Comparison of ENCODE assay signal across 13 cellular contexts in the genomic region with DNA sequence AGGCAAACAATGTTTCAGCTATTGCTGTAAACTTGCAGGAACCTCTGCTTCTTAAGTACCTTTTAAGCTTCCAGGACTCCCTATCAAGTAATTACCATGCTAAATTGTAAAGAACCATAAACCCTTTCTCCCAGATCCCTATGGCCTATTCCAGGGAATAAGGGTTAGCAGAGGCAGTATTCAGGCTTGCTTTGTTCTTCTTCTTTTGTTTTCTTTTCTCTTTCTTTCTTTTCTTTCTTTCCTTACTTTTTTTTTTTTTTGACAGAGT. TPM values are rescaled to one million over a fixed set of nuclear protein-coding genes. Genes with fewer than 3 reads are reported as not detected.
DNase-seq lines count a peak whose midpoint lies in the region; ATAC-seq, FAIRE-seq and TF ChIP-seq lines count a peak whose summit lies in the region.
"Had no signal": no experiment of that assay in that cellular context is flagged by ENCODE, and none has a peak within 500 bp of the region (broad histone marks: within the 10 kb centered on the region; RNA-seq: fewer than 3 reads in every experiment).

No MANE protein-coding gene starts in this region.

- no peak for DNase-seq in stimulated activated naive CD8-positive, alpha-beta T cell treated with anti-CD3 and anti-CD28 coated beads, Interleukin-15, Interleukin-2, amounts not matched to agents 100 U/mL and 50 U/mL, for 24 hours
- DNase-seq in T-cell (no peak), keratinocyte (ENCODE audit: low read depth, low spot score) (no peak), glutamatergic neuron (no peak), NOMO-1 treated with dmso at 0.1 percent for 144 hours (lab: John Stamatoyannopoulos, UW; ENCODE audit: unreplicated experiment) (no peak), GM19239 (ENCODE audit: insufficient read length, low spot score) (no peak), HuH-7 (ENCODE audit: low spot score) (no peak)
- DNase-seq: activated CD8-positive, alpha-beta memory T cell treated with anti-CD3 and anti-CD28 coated beads, Interleukin-2, amount 50 U/mL, for 48 hours; C1 segment of cervical spinal cord; pancreas; stomach; T1000 had no signal

- H3K9me1 ChIP-seq in keratinocyte (ENCODE audit: control insufficient read depth, extremely low read depth, insufficient read depth, low read length), result no peaks in the 10 kb centered on the region

- dilution Hi-C loops in keratinocyte (cut with MboI; ENCODE audit: extremely low pct_ligation_motif_present, low sequenced_read_pairs), result no loop called here

- POLR2A ChIA-PET in T-cell (lab: Charles Lee), result no interaction called here

- peaks cover 3% of the 10 kb centered on the region for H3K36me3 Mint-ChIP-seq in stimulated activated naive CD8-positive, alpha-beta T cell treated with anti-CD3 and anti-CD28 coated beads, Interleukin-15, Interleukin-2, amounts not matched to agents 100 ng/mL and 50 ng/mL, for 24 hours (ENCODE audit: low read depth)
- no peaks in the 10 kb centered on the region for H3K36me3 Mint-ChIP-seq in T-cell
- H3K36me3 Mint-ChIP-seq in glutamatergic neuron (ENCODE audit: unreplicated experiment), result no peaks in the 10 kb centered on the region

- H3K9me3 Mint-ChIP-seq in stimulated activated naive CD8-positive, alpha-beta T cell treated with anti-CD3 and anti-CD28 coated beads, Interleukin-15, Interleukin-2, amounts not matched to agents 100 ng/mL and 50 ng/mL, for 24 hours, result no peaks in the 10 kb centered on the region
- no peaks in the 10 kb centered on the region for H3K9me3 Mint-ChIP-seq in T-cell
- H3K9me3 Mint-ChIP-seq in glutamatergic neuron (ENCODE audit: unreplicated experiment), result peaks cover 5% of the 10 kb centered on the region

- H3K4me3 ChIP-seq in keratinocyte (ENCODE audit: control insufficient read depth in 2 of 3, extremely low read depth in 1 of 3, insufficient read depth in 2 of 3, low read depth in 1 of 3, low read length in 3 of 3), result peak overlapping the region in 2 of 3 experiments; percentile 37 to 42
- H3K4me3 ChIP-seq: pancreas, stomach had no signal

- TF ChIP-seq CTCF in keratinocyte (optimal IDR thresholded peaks at IDR 0.05 in 1 of 3, IDR thresholded peaks at IDR 0.05 in 1 of 3, conservative IDR thresholded peaks at IDR 0.05 in 1 of 3; ENCODE audit: extremely low read depth in 1 of 3, insufficient read depth in 2 of 3, low read length in 3 of 3), result no peak
- TF ChIP-seq CTCF in glutamatergic neuron (IDR thresholded peaks at IDR 0.05; ENCODE audit: partially characterized antibody, unreplicated experiment), result no peak

- H3K27ac Mint-ChIP-seq in stimulated activated naive CD8-positive, alpha-beta T cell treated with anti-CD3 and anti-CD28 coated beads, Interleukin-15, Interleukin-2, amounts not matched to agents 100 ng/mL and 50 ng/mL, for 24 hours, result peak overlapping the region; percentile 70
- H3K27ac Mint-ChIP-seq in T-cell, result peak overlapping the region; percentile 81 to 92
- no peak overlapping the region for H3K27ac Mint-ChIP-seq in glutamatergic neuron (ENCODE audit: unreplicated experiment)

- peak overlapping the region; percentile 19 for H3K4me3 Mint-ChIP-seq in stimulated activated naive CD8-positive, alpha-beta T cell treated with anti-CD3 and anti-CD28 coated beads, Interleukin-15, Interleukin-2, amounts not matched to agents 100 ng/mL and 50 ng/mL, for 24 hours
- peak overlapping the region in 1 of 3 donors; percentile 53 for H3K4me3 Mint-ChIP-seq in T-cell
- H3K4me3 Mint-ChIP-seq in glutamatergic neuron (ENCODE audit: unreplicated experiment), result no peak overlapping the region

- H3K4me2 ChIP-seq in keratinocyte (ENCODE audit: control insufficient read depth, extremely low read depth, insufficient read depth, low read depth, low read length), result peak overlapping the region; percentile 91

- H3K9me3 ChIP-seq in keratinocyte (ENCODE audit: control insufficient read depth, low read depth, low read length), result no peaks in the 10 kb centered on the region
- H3K9me3 ChIP-seq: pancreas, stomach had no signal

- peaks cover 51% of the 10 kb centered on the region for H3K4me1 Mint-ChIP-seq in stimulated activated naive CD8-positive, alpha-beta T cell treated with anti-CD3 and anti-CD28 coated beads, Interleukin-15, Interleukin-2, amounts not matched to agents 100 ng/mL and 50 ng/mL, for 24 hours (ENCODE audit: low read depth)
- peaks cover 41 to 51% (median 45%) of the 10 kb centered on the region in 3 donors for H3K4me1 Mint-ChIP-seq in T-cell
- H3K4me1 Mint-ChIP-seq in glutamatergic neuron (ENCODE audit: low read depth, unreplicated experiment), result no peaks in the 10 kb centered on the region

- H3K36me3 ChIP-seq in keratinocyte (ENCODE audit: control insufficient read depth in 2 of 2, extremely low read depth in 1 of 2, insufficient read depth in 2 of 2, low read length in 2 of 2), result no peaks in the 10 kb centered on the region
- H3K36me3 ChIP-seq: pancreas, stomach had no signal

- no peak for ATAC-seq in stimulated activated naive CD8-positive, alpha-beta T cell treated with anti-CD3 and anti-CD28 coated beads, Interleukin-15, Interleukin-2, amounts not matched to agents 100 U/mL and 50 U/mL, for 24 hours
- no peak for ATAC-seq in T-cell (replicated peaks in 1 of 4)
- ATAC-seq: pancreas had no signal

- H3K27ac ChIP-seq in keratinocyte (ENCODE audit: control insufficient read depth, insufficient read depth, low read length), result peak overlapping the region; percentile 79
- H3K27ac ChIP-seq: pancreas had no signal

- FAIRE-seq in keratinocyte (lab: Jason Lieb, UNC) (no peak), GM19239 (lab: Jason Lieb, UNC) (no peak)
- FAIRE-seq: pancreas had no signal

- CTCF ChIA-PET in T-cell (lab: Charles Lee), result interaction anchor here in 1 of 2 donors (0.7 kb wide), 1 partner anchor 82 kb away, joined by 4 read pairs; no protein-coding TSS in a partner anchor

- H3K4me1 ChIP-seq in keratinocyte (ENCODE audit: control insufficient read depth, extremely low read depth, insufficient read depth, low read length), result peaks cover 26% of the 10 kb centered on the region

- H4K20me1 ChIP-seq in keratinocyte (ENCODE audit: control insufficient read depth, extremely low read depth, insufficient read depth, low read length), result no peaks in the 10 kb centered on the region

- H3K27me3 ChIP-seq in keratinocyte (ENCODE audit: control insufficient read depth, extremely low read depth, insufficient read depth, low read length), result no peaks in the 10 kb centered on the region
- H3K27me3 ChIP-seq: pancreas, stomach had no signal

- no peak overlapping the region for H3K9ac ChIP-seq in keratinocyte (ENCODE audit: control insufficient read depth, extremely low read depth, insufficient read depth, low read length)

- no peaks in the 10 kb centered on the region for H3K27me3 Mint-ChIP-seq in stimulated activated naive CD8-positive, alpha-beta T cell treated with anti-CD3 and anti-CD28 coated beads, Interleukin-15, Interleukin-2, amounts not matched to agents 100 ng/mL and 50 ng/mL, for 24 hours
- H3K27me3 Mint-ChIP-seq in T-cell (no peaks in the 10 kb centered on the region), glutamatergic neuron (ENCODE audit: unreplicated experiment) (no peaks in the 10 kb centered on the region)

- peaks cover 13% of the 10 kb centered on the region for H3K79me2 ChIP-seq in keratinocyte (ENCODE audit: control insufficient read depth, insufficient read depth, low read length)

- peak overlapping the region; percentile 93 for H2AFZ ChIP-seq in keratinocyte (ENCODE audit: control insufficient read depth, low read length)

RNA-seq across cellular contexts. Expression of a gene that starts 2.8 kb away (rescaled TPM):
- 10 to 100 TPM in 4 of 5 donors, 1 to 10 TPM in 1; 9.9 to 13.9 (median 12.7) TPM for total RNA-seq in T-cell
- polyA plus RNA-seq in keratinocyte, result 1.6 to 3.6 TPM (median 2.6 TPM) in 3 replicates
- 9.9 TPM for polyA plus RNA-seq in keratinocyte (2011; ENCODE audit: low read depth)
- polyA plus RNA-seq in keratinocyte (2011; cell fraction: cytosol; rRNA removed), result 1.1 and 1.9 TPM in 2 replicates
- 5.9 and 6.6 TPM in 2 replicates for polyA plus RNA-seq in keratinocyte (2011; cell fraction: nucleus; rRNA removed)
- polyA plus RNA-seq in keratinocyte (2012; ENCODE audit: low replicate concordance), result 3.5 and 3.6 TPM in 2 replicates
- 5.1 to 10.3 TPM (median 5.2 TPM) in 3 replicates for polyA minus RNA-seq in keratinocyte
- polyA minus RNA-seq in keratinocyte (2011; cell fraction: cytosol; rRNA and poly(A)+ RNA removed), result 3.1 TPM
- polyA minus RNA-seq in keratinocyte (2011; cell fraction: nucleus; rRNA and poly(A)+ RNA removed), result 7.5 and 10.9 TPM in 2 replicates
- 25.1 TPM for total RNA-seq in glutamatergic neuron (ENCODE audit: unreplicated experiment)

RNA-seq across cellular contexts. Expression of a gene that starts 35.1 kb away (rescaled TPM):
- total RNA-seq in T-cell, result 1,000 to 10,000 TPM; 1,381 to 1,498 (median 1,473) TPM
- polyA plus RNA-seq in keratinocyte, result 787 to 1,581 TPM (median 1,426 TPM) in 3 replicates
- polyA plus RNA-seq in keratinocyte (2011; ENCODE audit: low read depth), result 1,422 TPM
- 1,729 and 2,267 TPM in 2 replicates for polyA plus RNA-seq in keratinocyte (2011; cell fraction: cytosol; rRNA removed)
- polyA plus RNA-seq in keratinocyte (2011; cell fraction: nucleus; rRNA removed), result 326 and 477 TPM in 2 replicates
- 1,573 and 1,783 TPM in 2 replicates for polyA plus RNA-seq in keratinocyte (2012; ENCODE audit: low replicate concordance)
- polyA minus RNA-seq in keratinocyte, result 324 to 419 TPM (median 389 TPM) in 3 replicates
- polyA minus RNA-seq in keratinocyte (2011; cell fraction: cytosol; rRNA and poly(A)+ RNA removed), result 430 TPM
- polyA minus RNA-seq in keratinocyte (2011; cell fraction: nucleus; rRNA and poly(A)+ RNA removed), result 131 and 143 TPM in 2 replicates
- total RNA-seq in glutamatergic neuron (ENCODE audit: unreplicated experiment), result 864 TPM

RNA-seq across cellular contexts. Expression of a gene that starts 44.7 kb away (rescaled TPM):
- total RNA-seq in T-cell (10 to 100 TPM; 38.7 to 61.4 (median 45.6) TPM), glutamatergic neuron (ENCODE audit: unreplicated experiment) (15.7 TPM)
- 10.4 to 19.7 TPM (median 13.8 TPM) in 3 replicates for polyA plus RNA-seq in keratinocyte
- polyA plus RNA-seq in keratinocyte (2011; ENCODE audit: low read depth), result 12.5 TPM
- 5.5 and 11.1 TPM in 2 replicates for polyA plus RNA-seq in keratinocyte (2011; cell fraction: cytosol; rRNA removed)
- polyA plus RNA-seq in keratinocyte (2011; cell fraction: nucleus; rRNA removed), result 19.6 and 27.3 TPM in 2 replicates
- polyA plus RNA-seq in keratinocyte (2012; ENCODE audit: low replicate concordance), result 10.9 and 13.4 TPM in 2 replicates
- polyA minus RNA-seq in keratinocyte, result 3.5 to 25.9 TPM (median 12.5 TPM) in 3 replicates
- polyA minus RNA-seq in keratinocyte (2011; cell fraction: cytosol; rRNA and poly(A)+ RNA removed), result 17.5 TPM
- polyA minus RNA-seq in keratinocyte (2011; cell fraction: nucleus; rRNA and poly(A)+ RNA removed), result 28.3 and 40.4 TPM in 2 replicates

RNA-seq across cellular contexts. Expression of a gene that starts 57.4 kb away (rescaled TPM):
- total RNA-seq in T-cell, result 10 to 100 TPM; 38.0 to 44.8 (median 41.3) TPM
- 15.8 to 19.9 TPM (median 16.8 TPM) in 3 replicates for polyA plus RNA-seq in keratinocyte
- 2.6 TPM for polyA plus RNA-seq in keratinocyte (2011; ENCODE audit: low read depth)
- 10.2 and 14.8 TPM in 2 replicates for polyA plus RNA-seq in keratinocyte (2011; cell fraction: cytosol; rRNA removed)
- 14.9 and 18.2 TPM in 2 replicates for polyA plus RNA-seq in keratinocyte (2011; cell fraction: nucleus; rRNA removed)
- 1.6 and 13.9 TPM in 2 replicates for polyA plus RNA-seq in keratinocyte (2012; ENCODE audit: low replicate concordance)
- 28.7 to 36.9 TPM (median 35.8 TPM) in 3 replicates for polyA minus RNA-seq in keratinocyte
- polyA minus RNA-seq in keratinocyte (2011; cell fraction: cytosol; rRNA and poly(A)+ RNA removed), result 13.8 TPM
- 19.4 and 27.1 TPM in 2 replicates for polyA minus RNA-seq in keratinocyte (2011; cell fraction: nucleus; rRNA and poly(A)+ RNA removed)
- total RNA-seq in glutamatergic neuron (ENCODE audit: unreplicated experiment), result 29.1 TPM
